Comparison of ENCODE assay signal across 1 cellular context in the genomic region with DNA sequence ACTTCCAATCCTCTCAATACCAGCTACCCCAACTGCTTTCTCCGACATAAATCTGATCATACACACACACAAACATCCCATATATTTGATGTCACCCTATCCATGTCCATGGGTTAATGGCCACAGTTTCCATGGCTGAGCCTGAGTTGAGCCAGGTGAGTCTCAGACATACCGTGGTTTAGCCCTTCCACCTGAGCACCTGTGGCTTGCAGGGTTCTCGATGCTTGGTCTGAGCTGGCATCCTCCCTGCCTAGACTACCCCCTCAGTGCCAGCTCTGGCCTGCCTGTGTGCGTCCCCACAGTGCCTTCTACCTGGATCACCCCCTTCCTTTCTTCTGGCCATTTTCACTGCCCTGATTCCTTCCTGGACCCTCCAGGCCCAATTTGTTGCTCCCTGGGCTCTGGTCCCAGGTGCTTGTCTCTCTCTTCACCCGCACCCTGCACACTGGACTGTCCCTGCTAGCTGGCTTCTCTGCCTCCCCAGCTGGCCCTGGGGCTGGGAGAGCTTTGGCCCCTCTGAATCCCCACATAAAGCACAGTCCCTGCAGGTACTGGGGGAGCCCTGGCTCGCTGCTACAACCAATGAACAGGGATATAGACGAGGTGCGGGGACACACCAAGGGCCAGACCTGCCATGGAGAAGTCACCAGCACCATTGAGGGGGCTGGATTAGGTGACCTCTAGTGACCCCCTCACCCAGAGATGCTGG.
TF ChIP-seq lines count a peak whose summit lies in the region.

No MANE protein-coding gene starts in this region.

TF ChIP-seq in HCT116, 20 proteins besides CTCF, POLR2A, EP300 and RAD21:
- TF ChIP-seq FOSL1 (IDR thresholded peaks at IDR 0.05; ENCODE audit: low read depth) (no peak), POLR2AphosphoS5 (IDR thresholded peaks at IDR 0.05; ENCODE audit: low read depth, low read length) (peak; percentile 46)
